ENCODE assay signal across 23 cellular contexts in the genomic region with DNA sequence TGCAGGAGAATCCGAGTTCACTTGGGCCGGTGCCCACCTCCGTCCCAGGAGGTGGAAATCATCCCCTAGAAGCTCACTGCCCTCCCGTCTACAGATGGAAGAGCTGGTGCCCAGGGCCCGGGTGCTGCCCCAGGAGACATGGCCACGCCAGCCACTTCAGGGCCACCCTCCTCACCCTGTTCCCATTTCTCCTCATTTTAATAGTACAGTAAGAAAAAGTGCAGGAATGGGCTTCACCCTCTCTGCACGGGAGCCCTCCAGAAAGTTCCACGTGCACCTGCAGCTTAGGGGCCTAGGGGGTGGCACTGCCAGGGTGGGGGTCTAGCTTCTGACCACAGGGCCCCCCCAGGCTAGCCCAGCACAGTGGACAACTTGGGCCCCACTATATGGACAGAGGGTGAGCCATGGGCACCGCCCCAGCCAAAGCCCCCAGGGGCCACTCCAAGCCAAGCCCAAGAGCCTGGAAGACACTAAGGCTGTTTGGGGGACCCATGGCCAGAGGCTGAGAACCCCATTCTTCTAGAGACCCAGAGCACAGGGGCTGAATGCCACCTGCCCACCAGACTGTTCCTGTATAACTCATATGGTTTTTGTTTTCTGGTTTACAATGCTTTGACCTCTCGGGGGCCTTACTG. TPM values are rescaled to one million over a fixed set of nuclear protein-coding genes. Genes with fewer than 3 reads are reported as not detected.
A peak's percentile ranks its signal among the peaks of the same experiment; 100 is the strongest.
DNase-seq lines count a peak whose midpoint lies in the region; ATAC-seq and TF ChIP-seq lines count a peak whose summit lies in the region.
"Had no signal": no experiment of that assay in that cellular context is flagged by ENCODE, and none has a peak within 500 bp of the region (broad histone marks: within the 10 kb centered on the region; RNA-seq: fewer than 3 reads in every experiment).

No MANE protein-coding gene starts in this region.

- DNase-seq in natural killer cell treated with Interleukin-12 subunit alpha and Interleukin-12 subunit beta and Interleukin-15 and Interleukin-18, amount 100 ng/mL, for 72 hours (ENCODE audit: low spot score) = peak; percentile 44
- DNase-seq in natural killer cell (no peak), coronary artery (ENCODE audit: low spot score) (peak; percentile 55), osteocyte (ENCODE audit: extremely low spot score, unreplicated experiment) (peak; percentile 80), DMS 273 treated with DMSO at 0.1 percent for 48 hours (lab: John Stamatoyannopoulos, UW) (no peak), activated gamma-delta T cell (lab: John Stamatoyannopoulos, UW) (no peak), KBM-7 (no peak)
- DNase-seq: activated naive CD4-positive, alpha-beta T cell; activated T-cell treated with anti-CD3 and anti-CD28 coated beads, Interleukin-2, amount 50 U/mL, for 1 hour; C1 segment of cervical spinal cord; dermis blood vessel endothelial cell; foreskin fibroblast; kidney glomerular epithelial cell; NCI-H146; NCI-H345; NCI-H69; nephron progenitor cell; PC-9 had no signal

- H3K9me3 Mint-ChIP-seq in natural killer cell treated with Interleukin-12 subunit alpha and Interleukin-12 subunit beta and Interleukin-15 and Interleukin-18, amount 100 ng/mL, for 72 hours = no peaks in the 10 kb centered on the region
- H3K9me3 Mint-ChIP-seq in natural killer cell (no peaks in the 10 kb centered on the region), osteocyte (ENCODE audit: unreplicated experiment) (no peaks in the 10 kb centered on the region)
- H3K9me3 Mint-ChIP-seq: central memory CD8-positive, alpha-beta T cell had no signal

- TF ChIP-seq CTCF in natural killer cell (IDR thresholded peaks at IDR 0.05) (no peak), coronary artery (IDR thresholded peaks at IDR 0.05) (no peak), osteocyte (IDR thresholded peaks at IDR 0.05) (no peak)

- H3K4me3 Mint-ChIP-seq in natural killer cell treated with Interleukin-12 subunit alpha and Interleukin-12 subunit beta and Interleukin-15 and Interleukin-18, amount 100 ng/mL, for 72 hours = no peak overlapping the region
- H3K4me3 Mint-ChIP-seq in natural killer cell (no peak overlapping the region), osteocyte (ENCODE audit: unreplicated experiment) (no peak overlapping the region)
- H3K4me3 Mint-ChIP-seq: central memory CD8-positive, alpha-beta T cell; nephron progenitor cell had no signal

- peaks cover 7 to 13% of the 10 kb centered on the region in 2 donors for H3K27me3 Mint-ChIP-seq in natural killer cell treated with Interleukin-12 subunit alpha and Interleukin-12 subunit beta and Interleukin-15 and Interleukin-18, amount 100 ng/mL, for 72 hours
- H3K27me3 Mint-ChIP-seq in natural killer cell (ENCODE audit: low read depth in 2 of 2) = peaks cover 7 to 11% of the 10 kb centered on the region in 2 donors
- H3K27me3 Mint-ChIP-seq in osteocyte (ENCODE audit: unreplicated experiment) = no peaks in the 10 kb centered on the region
- H3K27me3 Mint-ChIP-seq: central memory CD8-positive, alpha-beta T cell had no signal

- intact Hi-C loops in natural killer cell (cut with micrococcal nuclease) = no loop called here

- no peaks in the 10 kb centered on the region for H3K4me1 Mint-ChIP-seq in natural killer cell treated with Interleukin-12 subunit alpha and Interleukin-12 subunit beta and Interleukin-15 and Interleukin-18, amount 100 ng/mL, for 72 hours (ENCODE audit: low read depth in 2 of 2)
- H3K4me1 Mint-ChIP-seq in natural killer cell = no peaks in the 10 kb centered on the region
- H3K4me1 Mint-ChIP-seq in osteocyte (ENCODE audit: unreplicated experiment) = no peaks in the 10 kb centered on the region
- H3K4me1 Mint-ChIP-seq: central memory CD8-positive, alpha-beta T cell had no signal

- no peak for ATAC-seq in natural killer cell treated with Interleukin-12 subunit alpha and Interleukin-12 subunit beta and Interleukin-15 and Interleukin-18, amount 100 ng/mL, for 72 hours
- no peak for ATAC-seq in natural killer cell
- ATAC-seq: HCT116, right lobe of liver had no signal

- H3K27ac ChIP-seq in coronary artery = no peak overlapping the region
- H3K27ac ChIP-seq: esophagus muscularis mucosa, PC-9, right lobe of liver, transverse colon had no signal

- H3K27ac Mint-ChIP-seq in natural killer cell treated with Interleukin-12 subunit alpha and Interleukin-12 subunit beta and Interleukin-15 and Interleukin-18, amount 100 ng/mL, for 72 hours = no peak overlapping the region
- no peak overlapping the region for H3K27ac Mint-ChIP-seq in natural killer cell
- no peak overlapping the region for H3K27ac Mint-ChIP-seq in osteocyte (ENCODE audit: unreplicated experiment)

- H3K36me3 Mint-ChIP-seq in natural killer cell treated with Interleukin-12 subunit alpha and Interleukin-12 subunit beta and Interleukin-15 and Interleukin-18, amount 100 ng/mL, for 72 hours = no peaks in the 10 kb centered on the region
- H3K36me3 Mint-ChIP-seq in natural killer cell = no peaks in the 10 kb centered on the region
- H3K36me3 Mint-ChIP-seq in osteocyte (ENCODE audit: unreplicated experiment) = no peaks in the 10 kb centered on the region

- in situ Hi-C loops in KBM-7 (cut with MboI; ENCODE audit: low pct_unique_long_range_greater_than_20kb, low sequenced_read_pairs) = no loop called here

- no peak overlapping the region for H3K4me3 ChIP-seq in coronary artery
- H3K4me3 ChIP-seq: esophagus muscularis mucosa, PC-9, right lobe of liver, transverse colon had no signal

RNA-seq across cellular contexts. Expression of a gene that starts 3.4 kb away (rescaled TPM):
- not detected for total RNA-seq in natural killer cell treated with Interleukin-12 subunit alpha and Interleukin-12 subunit beta and Interleukin-15 and Interleukin-18, amount 100 ng/mL, for 72 hours
- total RNA-seq in natural killer cell (under 1 TPM in 1 of 3 donors, not detected in 2; 0.34 TPM), osteocyte (2.3 and 2.5 TPM in 2 replicates)
- total RNA-seq: transverse colon had no signal

RNA-seq across cellular contexts. Expression of a gene that starts 25.5 kb away (rescaled TPM):
- 1 to 10 TPM in 1 of 2 donors, not detected in 1; 5.0 TPM for total RNA-seq in natural killer cell treated with Interleukin-12 subunit alpha and Interleukin-12 subunit beta and Interleukin-15 and Interleukin-18, amount 100 ng/mL, for 72 hours
- total RNA-seq in natural killer cell (1 to 10 TPM in 2 of 3 donors, under 1 TPM in 1; 0.18 to 4.0 (median 2.7) TPM), osteocyte (17.5 and 18.9 TPM in 2 replicates)

Comparison
In these comparisons a context has a peak if more than half of its experiments do, and no peak if none do; other contexts are left out.
1. DNase-seq: peak in natural killer cell treated with Interleukin-12 subunit alpha and Interleukin-12 subunit beta and Interleukin-15 and Interleukin-18, amount 100 ng/mL, for 72 hours (single experiment), coronary artery (single experiment) and osteocyte (single experiment); none in natural killer cell (single experiment), DMS 273 treated with DMSO at 0.1 percent for 48 hours (single experiment), activated gamma-delta T cell (single experiment) and KBM-7 (single experiment).